25 cellular contexts compared by ENCODE assay signal in the genomic region with DNA sequence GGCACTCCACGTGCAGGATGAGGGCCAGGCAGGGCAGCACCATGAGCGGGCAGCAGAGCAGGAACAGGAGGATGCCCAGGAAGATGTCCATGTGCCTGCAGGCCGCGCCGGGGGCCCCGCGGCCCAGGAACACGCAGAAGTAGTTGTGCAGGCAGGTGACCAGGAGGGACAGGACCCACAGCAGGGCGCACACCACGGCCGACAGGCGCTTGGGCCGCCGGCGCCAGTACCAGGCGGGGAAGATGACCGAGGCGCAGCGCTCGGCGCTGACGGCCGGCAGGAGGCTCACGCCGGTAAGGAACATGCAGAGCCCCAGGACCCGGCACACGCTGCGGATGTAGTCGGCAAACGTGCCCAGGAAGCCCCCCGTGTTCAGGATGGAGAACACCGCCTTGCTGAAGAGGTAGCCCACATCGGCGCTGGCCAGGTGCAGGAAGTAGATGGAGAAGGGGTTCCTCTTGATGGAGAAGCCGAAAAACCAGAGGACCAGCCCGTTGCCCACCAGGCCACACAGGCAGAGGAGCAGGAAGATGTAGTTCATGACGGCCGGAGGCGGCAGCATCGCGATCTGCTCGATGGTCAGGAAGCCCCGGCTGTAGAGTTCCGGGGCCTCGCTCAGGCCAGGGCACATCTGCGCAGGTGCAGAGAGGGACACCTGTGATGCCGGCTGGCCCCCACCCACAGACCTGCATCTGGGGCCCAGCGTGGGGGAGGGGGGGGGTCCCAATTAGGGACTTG. TPM values are rescaled to one million over a fixed set of nuclear protein-coding genes. Genes with fewer than 3 reads are reported as not detected.
A peak's percentile ranks its signal among the peaks of the same experiment; 100 is the strongest.
DNase-seq lines count a peak whose midpoint lies in the region; ATAC-seq and TF ChIP-seq lines count a peak whose summit lies in the region.
"Had no signal": no experiment of that assay in that cellular context is flagged by ENCODE, and none has a peak within 500 bp of the region (broad histone marks: within the 10 kb centered on the region; RNA-seq: fewer than 3 reads in every experiment).

No MANE protein-coding gene starts in this region.

- no peak for ATAC-seq in HG02759 (IDR thresholded peaks at IDR 0.05; ENCODE audit: unreplicated experiment)
- ATAC-seq: activated CD8-positive, alpha-beta T cell treated with anti-CD3 and anti-CD28 coated beads, Interleukin-2, amount 10 ng/mL, durations not matched to agents 7 days and 5 days; activated naive CD8-positive, alpha-beta T cell treated with anti-CD3 and anti-CD28 coated beads, Interleukin-2, amount 50 U/mL, for 24 hours; GM12878; heart left ventricle had no signal

- TF ChIP-seq POLR2A in Peyer's patch (IDR thresholded peaks at IDR 0.05) (no peak), transverse colon (IDR thresholded peaks at IDR 0.05) (no peak)

- H4K91ac ChIP-seq in neuronal stem cell (ENCODE audit: low read depth, low read length, poor library complexity) = no peak overlapping the region

- H3K4me2 ChIP-seq in neuronal stem cell (ENCODE audit: insufficient read depth, low read length, poor library complexity, severe bottlenecking) = no peak overlapping the region

- H3K14ac ChIP-seq in neuronal stem cell (ENCODE audit: low read length) = peak overlapping the region; percentile 5

- H4K8ac ChIP-seq in neuronal stem cell (ENCODE audit: low read depth, low read length) = no peak overlapping the region

- intact Hi-C loops in transverse colon (cut with DNase I; ENCODE audit: low total_unique reads) = loop anchor here (5.0 kb wide), 1 partner anchor 78 kb away; no protein-coding TSS in a partner anchor

- in situ Hi-C loops in transverse colon (cut with MboI; ENCODE audit: low pct_ligation_motif_present in 1 of 4, low pct_unique_long_range_greater_than_20kb in 1 of 4, low sequenced_read_pairs in 3 of 4) = no loop called here

- peak overlapping the region; percentile 23 for H2BK15ac ChIP-seq in neuronal stem cell (ENCODE audit: low read length)

- peak overlapping the region; percentile 89 for H3K23ac ChIP-seq in neuronal stem cell (ENCODE audit: low read depth, low read length, poor library complexity)

- H3K4me1 ChIP-seq in Peyer's patch = peaks cover 0 to 53% (median 0%) of the 10 kb centered on the region in 4 donors
- H3K4me1 ChIP-seq in esophagus (ENCODE audit: control insufficient read depth in 2 of 2, insufficient read depth in 2 of 2, low read length in 1 of 2) = peaks cover 5 to 31% of the 10 kb centered on the region in 2 donors
- peaks cover 18 to 22% of the 10 kb centered on the region in 2 donors for H3K4me1 ChIP-seq in neuronal stem cell (ENCODE audit: control insufficient read depth in 2 of 2, insufficient read depth in 1 of 2, low read depth in 1 of 2, low read length in 2 of 2)
- H3K4me1 ChIP-seq in transverse colon = peaks cover 50 to 80% (median 56%) of the 10 kb centered on the region in 4 donors
- peaks cover 0 to 50% of the 10 kb centered on the region in 2 donors for H3K4me1 ChIP-seq in right atrium auricular region

- H3K9me3 ChIP-seq in Peyer's patch (no peaks in the 10 kb centered on the region), esophagus (ENCODE audit: control insufficient read depth in 2 of 2, insufficient read depth in 1 of 2, low read depth in 1 of 2, low read length in 1 of 2) (no peaks in the 10 kb centered on the region), neuronal stem cell (replicated peaks in 1 of 2; ENCODE audit: control insufficient read depth in 2 of 2, insufficient read depth in 1 of 2, low read depth in 1 of 2, low read length in 2 of 2) (peaks cover 0 to 2% of the 10 kb centered on the region in 2 donors), transverse colon (no peaks in the 10 kb centered on the region), right atrium auricular region (no peaks in the 10 kb centered on the region)
- H3K9me3 ChIP-seq: heart left ventricle, neutrophil had no signal

- H3K9ac ChIP-seq in neuronal stem cell (ENCODE audit: low read depth, low read length, poor library complexity) = no peak overlapping the region

- no peak for TF ChIP-seq EP300 in transverse colon (IDR thresholded peaks at IDR 0.05; ENCODE audit: low read depth)

- no peak overlapping the region for H3K18ac ChIP-seq in neuronal stem cell (ENCODE audit: low read length)

- peak overlapping the region in 1 of 4 donors; percentile 96 for H3K27ac ChIP-seq in Peyer's patch
- peak overlapping the region; percentile 35 to 44 for H3K27ac ChIP-seq in esophagus (ENCODE audit: low read depth in 2 of 2, low read length in 1 of 2)
- no peak overlapping the region for H3K27ac ChIP-seq in neuronal stem cell (replicated peaks; ENCODE audit: low read length)
- peak overlapping the region; percentile 87 to 98 (median 94) for H3K27ac ChIP-seq in transverse colon
- H3K27ac ChIP-seq in right atrium auricular region = no peak overlapping the region
- H3K27ac ChIP-seq: neutrophil had no signal

- no peak overlapping the region for H2BK5ac ChIP-seq in neuronal stem cell (ENCODE audit: low read length)

- peaks cover 0 to 7% (median 0%) of the 10 kb centered on the region in 3 donors for H3K36me3 ChIP-seq in Peyer's patch
- peaks cover 0 to 4% of the 10 kb centered on the region in 2 donors for H3K36me3 ChIP-seq in esophagus (ENCODE audit: control insufficient read depth in 2 of 2, insufficient read depth in 2 of 2, low read length in 1 of 2)
- H3K36me3 ChIP-seq in neuronal stem cell (replicated peaks in 1 of 2; ENCODE audit: control insufficient read depth in 2 of 2, insufficient read depth in 2 of 2, low read length in 2 of 2) = no peaks in the 10 kb centered on the region
- H3K36me3 ChIP-seq in transverse colon = no peaks in the 10 kb centered on the region
- peaks cover 13% of the 10 kb centered on the region for H3K36me3 ChIP-seq in right atrium auricular region
- H3K36me3 ChIP-seq: neutrophil had no signal

- peaks cover 0 to 2% of the 10 kb centered on the region in 2 donors for H3K27me3 ChIP-seq in Peyer's patch
- no peaks in the 10 kb centered on the region for H3K27me3 ChIP-seq in esophagus (ENCODE audit: control insufficient read depth in 1 of 2, insufficient read depth in 2 of 2, low read length in 2 of 2)
- peaks cover 0 to 58% (median 0%) of the 10 kb centered on the region in 3 experiments for H3K27me3 ChIP-seq in neuronal stem cell (ENCODE audit: control insufficient read depth in 3 of 3, insufficient read depth in 3 of 3, low read depth in 1 of 3, low read length in 3 of 3)
- H3K27me3 ChIP-seq in transverse colon = peaks cover 7% of the 10 kb centered on the region
- no peaks in the 10 kb centered on the region for H3K27me3 ChIP-seq in right atrium auricular region

- no peaks in the 10 kb centered on the region for H3K79me1 ChIP-seq in neuronal stem cell (ENCODE audit: low read depth, low read length)

- H3K4me3 ChIP-seq in Peyer's patch = no peak overlapping the region
- H3K4me3 ChIP-seq in esophagus (ENCODE audit: low read depth in 1 of 2, low read length in 2 of 2) = no peak overlapping the region
- H3K4me3 ChIP-seq in neuronal stem cell (ENCODE audit: low read length in 2 of 2) = no peak overlapping the region
- H3K4me3 ChIP-seq in transverse colon = no peak overlapping the region
- no peak overlapping the region for H3K4me3 ChIP-seq in right atrium auricular region
- H3K4me3 ChIP-seq: dorsolateral prefrontal cortex, GM12878, heart left ventricle had no signal

- no peak overlapping the region for H2BK12ac ChIP-seq in neuronal stem cell (ENCODE audit: low read length)

- no peak overlapping the region for H3K4ac ChIP-seq in neuronal stem cell (ENCODE audit: low read length)

- no peak overlapping the region for H2BK120ac ChIP-seq in neuronal stem cell (ENCODE audit: low read depth, low read length)

- TF ChIP-seq CTCF in Peyer's patch (IDR thresholded peaks at IDR 0.05) (no peak), transverse colon (IDR thresholded peaks at IDR 0.05) (no peak), right atrium auricular region (IDR thresholded peaks at IDR 0.05) (no peak)

- peak overlapping the region; percentile 17 for H2AK5ac ChIP-seq in neuronal stem cell (ENCODE audit: low read depth, low read length)

- 85 to 87% methylated on average over 48 of the region's 48 CpGs for WGBS in esophagus, 2 donors
- WGBS in neuronal stem cell (ENCODE audit: extremely low coverage in 2 of 2, insufficient read length in 2 of 2, insufficient replicate concordance in 1 of 2), 2 donors = no CpG with 5 or more reads among the region's 48 CpGs
- WGBS in transverse colon (ENCODE audit: low coverage in 1 of 2), 2 donors = 80% methylated on average over 46 of the region's 48 CpGs; no CpG with 5 or more reads in 1 of the 2 donors

- no peak overlapping the region for H2AFZ ChIP-seq in neuronal stem cell (ENCODE audit: low read length)

- DNase-seq in Peyer's patch = peak in 2 of 3 donors; percentile 37 to 41
- DNase-seq in neuronal stem cell (ENCODE audit: low spot score) = no peak
- DNase-seq in transverse colon = no peak
- DNase-seq in NCI-H82 treated with DMSO at 0.1 percent for 48 hours (lab: John Stamatoyannopoulos, UW; ENCODE audit: unreplicated experiment) = no peak
- DNase-seq in right atrium auricular region (ENCODE audit: low spot score) = no peak
- DNase-seq: activated CD4-positive, alpha-beta T cell treated with anti-CD3 and anti-CD28 coated beads for 1 hour; activated CD8-positive, alpha-beta T cell treated with anti-CD3 and anti-CD28 coated beads, Interleukin-2, amount 10 ng/mL, durations not matched to agents 7 days and 5 days; activated gamma-delta T cell; activated naive CD8-positive, alpha-beta T cell treated with anti-CD3 and anti-CD28 coated beads, Interleukin-2, amount 50 U/mL, for 24 hours; GOT3; NCI-H1436 treated with DMSO at 0.1 percent for 48 hours; NCI-H446; OCI-M1; small intestine; stimulated activated CD4-positive, alpha-beta T cell treated with anti-CD3 and anti-CD28 coated beads, Interleukin-1b, Interleukin-23, amount 100 ng/mL, for 48 hours; T-helper 2 cell had no signal

RNA-seq across cellular contexts. Expression of a gene that starts 7.2 kb away (rescaled TPM):
- total RNA-seq in Peyer's patch = 10 to 100 TPM in 1 of 4 donors, 1 to 10 TPM in 3; 4.2 to 21.9 (median 5.2) TPM
- polyA plus RNA-seq in esophagus = 10 to 100 TPM in 1 of 2 donors, 1 to 10 TPM in 1; 5.3 to 14.7 TPM
- 2.2 TPM for polyA plus RNA-seq in neuronal stem cell (2013, experiment 1 of 2)
- polyA plus RNA-seq in neuronal stem cell (2013, experiment 2 of 2) = 2.0 TPM
- 100 to 1,000 TPM in 1 of 4 donors, 10 to 100 TPM in 3; 17.9 to 119 (median 43.6) TPM for total RNA-seq in transverse colon
- total RNA-seq in right atrium auricular region = 10 to 100 TPM; 10.8 to 17.6 TPM
- total RNA-seq: activated CD8-positive, alpha-beta T cell treated with anti-CD3 and anti-CD28 coated beads, Interleukin-2, amount 10 ng/mL, durations not matched to agents 7 days and 5 days; Daoy; endothelial cell of umbilical vein; GM12878; myocyte had no signal
- polyA plus RNA-seq: endothelial cell of umbilical vein, GM12878 had no signal

RNA-seq across cellular contexts. Expression of a gene that starts 25.0 kb away (rescaled TPM):
- not detected for total RNA-seq in Peyer's patch
- polyA plus RNA-seq in esophagus = not detected
- polyA plus RNA-seq in neuronal stem cell (2013, experiment 1 of 2) = 0.04 TPM
- not detected for polyA plus RNA-seq in neuronal stem cell (2013, experiment 2 of 2)
- not detected for total RNA-seq in transverse colon
- total RNA-seq in right atrium auricular region = not detected
- total RNA-seq: activated CD8-positive, alpha-beta T cell treated with anti-CD3 and anti-CD28 coated beads, Interleukin-2, amount 10 ng/mL, durations not matched to agents 7 days and 5 days; Daoy; dorsolateral prefrontal cortex; endothelial cell of umbilical vein; GM12878; heart left ventricle; myocyte had no signal
- polyA plus RNA-seq: endothelial cell of umbilical vein, GM12878, heart left ventricle had no signal

RNA-seq across cellular contexts. Expression of a gene that starts 42.9 kb away (rescaled TPM):
- total RNA-seq in Peyer's patch (10 to 100 TPM; 22.4 to 42.5 (median 33.0) TPM), transverse colon (10 to 100 TPM; 16.8 to 25.4 (median 20.7) TPM), right atrium auricular region (1 to 10 TPM; 4.2 to 5.3 TPM)
- polyA plus RNA-seq in esophagus = 10 to 100 TPM in 1 of 2 donors, 1 to 10 TPM in 1; 6.5 to 12.1 TPM
- 4.3 TPM for polyA plus RNA-seq in neuronal stem cell (2013, experiment 1 of 2)
- 4.3 TPM for polyA plus RNA-seq in neuronal stem cell (2013, experiment 2 of 2)

Comparison
In these comparisons a context has a peak if more than half of its experiments do, and no peak if none do; other contexts are left out.
1. DNase-seq: peak in Peyer's patch (2 of 3); none in neuronal stem cell (single experiment), transverse colon (single experiment), NCI-H82 treated with DMSO at 0.1 percent for 48 hours (single experiment) and right atrium auricular region (single experiment).
2. H3K27ac ChIP-seq: peak in esophagus (2 of 2) and transverse colon (4 of 4); none in neuronal stem cell (single experiment) and right atrium auricular region (0 of 2).